Comparison of ENCODE assay signal across 1 cellular context in the genomic region with DNA sequence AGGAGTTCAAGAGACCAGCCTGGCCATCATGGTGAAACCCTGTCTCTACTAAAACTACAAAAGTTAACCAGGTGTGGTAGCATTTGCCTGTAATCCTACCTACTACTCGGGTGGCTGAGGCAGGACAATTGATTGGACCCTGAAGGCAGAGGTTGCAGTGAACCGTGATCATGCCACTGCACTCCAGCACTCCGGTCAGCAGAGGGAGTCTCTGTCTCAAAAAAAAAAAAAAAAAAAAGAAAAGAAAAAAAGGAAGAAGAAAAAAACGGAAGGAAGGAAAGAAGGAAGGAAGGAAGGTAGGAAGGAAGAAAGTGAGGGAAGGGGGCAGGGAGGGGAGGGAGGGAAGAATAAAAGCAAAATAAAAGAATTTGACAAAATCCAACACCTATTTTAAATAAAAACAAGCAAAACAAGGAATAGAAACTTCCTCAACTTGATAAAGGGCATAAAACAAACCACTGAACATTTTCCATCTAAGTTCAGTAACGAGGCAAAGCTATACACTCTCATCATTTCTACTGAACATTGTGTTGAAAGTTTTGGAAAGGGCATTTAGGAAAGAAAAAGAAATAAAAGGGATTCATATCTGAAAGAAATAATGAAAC.
TF ChIP-seq lines count a peak whose summit lies in the region.

No MANE protein-coding gene starts in this region.

TF ChIP-seq in HepG2, 621 proteins besides CTCF, POLR2A, EP300 and RAD21:
- TF ChIP-seq, protein P1, sequence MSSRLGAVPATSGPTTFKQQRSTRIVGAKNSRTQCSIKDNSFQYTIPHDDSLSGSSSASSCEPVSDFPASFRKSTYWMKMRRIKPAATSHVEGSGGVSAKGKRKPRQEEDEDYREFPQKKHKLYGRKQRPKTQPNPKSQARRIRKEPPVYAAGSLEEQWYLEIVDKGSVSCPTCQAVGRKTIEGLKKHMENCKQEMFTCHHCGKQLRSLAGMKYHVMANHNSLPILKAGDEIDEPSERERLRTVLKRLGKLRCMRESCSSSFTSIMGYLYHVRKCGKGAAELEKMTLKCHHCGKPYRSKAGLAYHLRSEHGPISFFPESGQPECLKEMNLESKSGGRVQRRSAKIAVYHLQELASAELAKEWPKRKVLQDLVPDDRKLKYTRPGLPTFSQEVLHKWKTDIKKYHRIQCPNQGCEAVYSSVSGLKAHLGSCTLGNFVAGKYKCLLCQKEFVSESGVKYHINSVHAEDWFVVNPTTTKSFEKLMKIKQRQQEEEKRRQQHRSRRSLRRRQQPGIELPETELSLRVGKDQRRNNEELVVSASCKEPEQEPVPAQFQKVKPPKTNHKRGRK (CRISPR knock-in tag; IDR thresholded peaks at IDR 0.05): peak; percentile 80; the same call in 1 of the 2 replicates
- no peak for TF ChIP-seq ZNF326 (CRISPR knock-in tag; IDR thresholded peaks at IDR 0.05; ENCODE audit: borderline replicate concordance)
- TF ChIP-seq, protein P2, sequence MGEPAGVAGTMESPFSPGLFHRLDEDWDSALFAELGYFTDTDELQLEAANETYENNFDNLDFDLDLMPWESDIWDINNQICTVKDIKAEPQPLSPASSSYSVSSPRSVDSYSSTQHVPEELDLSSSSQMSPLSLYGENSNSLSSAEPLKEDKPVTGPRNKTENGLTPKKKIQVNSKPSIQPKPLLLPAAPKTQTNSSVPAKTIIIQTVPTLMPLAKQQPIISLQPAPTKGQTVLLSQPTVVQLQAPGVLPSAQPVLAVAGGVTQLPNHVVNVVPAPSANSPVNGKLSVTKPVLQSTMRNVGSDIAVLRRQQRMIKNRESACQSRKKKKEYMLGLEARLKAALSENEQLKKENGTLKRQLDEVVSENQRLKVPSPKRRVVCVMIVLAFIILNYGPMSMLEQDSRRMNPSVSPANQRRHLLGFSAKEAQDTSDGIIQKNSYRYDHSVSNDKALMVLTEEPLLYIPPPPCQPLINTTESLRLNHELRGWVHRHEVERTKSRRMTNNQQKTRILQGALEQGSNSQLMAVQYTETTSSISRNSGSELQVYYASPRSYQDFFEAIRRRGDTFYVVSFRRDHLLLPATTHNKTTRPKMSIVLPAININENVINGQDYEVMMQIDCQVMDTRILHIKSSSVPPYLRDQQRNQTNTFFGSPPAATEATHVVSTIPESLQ (CRISPR knock-in tag; conservative IDR thresholded peaks at IDR 0.05): no peak
- no peak for TF ChIP-seq FOXK1 (CRISPR knock-in tag; IDR thresholded peaks at IDR 0.05; ENCODE audit: borderline replicate concordance, low read depth)
- TF ChIP-seq SNAI1 (CRISPR knock-in tag; IDR thresholded peaks at IDR 0.05; ENCODE audit: borderline replicate concordance): no peak
- no peak for TF ChIP-seq ZNF768 (CRISPR knock-in tag; IDR thresholded peaks at IDR 0.05)
- TF ChIP-seq, protein P3, sequence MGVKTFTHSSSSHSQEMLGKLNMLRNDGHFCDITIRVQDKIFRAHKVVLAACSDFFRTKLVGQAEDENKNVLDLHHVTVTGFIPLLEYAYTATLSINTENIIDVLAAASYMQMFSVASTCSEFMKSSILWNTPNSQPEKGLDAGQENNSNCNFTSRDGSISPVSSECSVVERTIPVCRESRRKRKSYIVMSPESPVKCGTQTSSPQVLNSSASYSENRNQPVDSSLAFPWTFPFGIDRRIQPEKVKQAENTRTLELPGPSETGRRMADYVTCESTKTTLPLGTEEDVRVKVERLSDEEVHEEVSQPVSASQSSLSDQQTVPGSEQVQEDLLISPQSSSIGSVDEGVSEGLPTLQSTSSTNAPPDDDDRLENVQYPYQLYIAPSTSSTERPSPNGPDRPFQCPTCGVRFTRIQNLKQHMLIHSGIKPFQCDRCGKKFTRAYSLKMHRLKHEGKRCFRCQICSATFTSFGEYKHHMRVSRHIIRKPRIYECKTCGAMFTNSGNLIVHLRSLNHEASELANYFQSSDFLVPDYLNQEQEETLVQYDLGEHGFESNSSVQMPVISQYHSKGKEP (CRISPR knock-in tag; IDR thresholded peaks at IDR 0.05): no peak
- TF ChIP-seq NR2F1 (CRISPR knock-in tag; IDR thresholded peaks at IDR 0.05): no peak
- TF ChIP-seq, protein P4, sequence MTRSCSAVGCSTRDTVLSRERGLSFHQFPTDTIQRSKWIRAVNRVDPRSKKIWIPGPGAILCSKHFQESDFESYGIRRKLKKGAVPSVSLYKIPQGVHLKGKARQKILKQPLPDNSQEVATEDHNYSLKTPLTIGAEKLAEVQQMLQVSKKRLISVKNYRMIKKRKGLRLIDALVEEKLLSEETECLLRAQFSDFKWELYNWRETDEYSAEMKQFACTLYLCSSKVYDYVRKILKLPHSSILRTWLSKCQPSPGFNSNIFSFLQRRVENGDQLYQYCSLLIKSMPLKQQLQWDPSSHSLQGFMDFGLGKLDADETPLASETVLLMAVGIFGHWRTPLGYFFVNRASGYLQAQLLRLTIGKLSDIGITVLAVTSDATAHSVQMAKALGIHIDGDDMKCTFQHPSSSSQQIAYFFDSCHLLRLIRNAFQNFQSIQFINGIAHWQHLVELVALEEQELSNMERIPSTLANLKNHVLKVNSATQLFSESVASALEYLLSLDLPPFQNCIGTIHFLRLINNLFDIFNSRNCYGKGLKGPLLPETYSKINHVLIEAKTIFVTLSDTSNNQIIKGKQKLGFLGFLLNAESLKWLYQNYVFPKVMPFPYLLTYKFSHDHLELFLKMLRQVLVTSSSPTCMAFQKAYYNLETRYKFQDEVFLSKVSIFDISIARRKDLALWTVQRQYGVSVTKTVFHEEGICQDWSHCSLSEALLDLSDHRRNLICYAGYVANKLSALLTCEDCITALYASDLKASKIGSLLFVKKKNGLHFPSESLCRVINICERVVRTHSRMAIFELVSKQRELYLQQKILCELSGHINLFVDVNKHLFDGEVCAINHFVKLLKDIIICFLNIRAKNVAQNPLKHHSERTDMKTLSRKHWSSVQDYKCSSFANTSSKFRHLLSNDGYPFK (CRISPR knock-in tag; IDR thresholded peaks at IDR 0.05; ENCODE audit: borderline replicate concordance): no peak
- no peak for TF ChIP-seq ZNF382 (CRISPR knock-in tag; IDR thresholded peaks at IDR 0.05; ENCODE audit: borderline replicate concordance)
- TF ChIP-seq, protein P5, sequence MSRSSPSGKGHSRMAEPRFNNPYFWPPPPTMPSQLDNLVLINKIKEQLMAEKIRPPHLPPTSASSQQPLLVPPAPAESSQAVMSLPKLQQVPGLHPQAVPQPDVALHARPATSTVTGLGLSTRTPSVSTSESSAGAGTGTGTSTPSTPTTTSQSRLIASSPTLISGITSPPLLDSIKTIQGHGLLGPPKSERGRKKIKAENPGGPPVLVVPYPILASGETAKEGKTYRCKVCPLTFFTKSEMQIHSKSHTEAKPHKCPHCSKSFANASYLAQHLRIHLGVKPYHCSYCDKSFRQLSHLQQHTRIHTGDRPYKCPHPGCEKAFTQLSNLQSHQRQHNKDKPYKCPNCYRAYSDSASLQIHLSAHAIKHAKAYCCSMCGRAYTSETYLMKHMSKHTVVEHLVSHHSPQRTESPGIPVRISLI (CRISPR knock-in tag; IDR thresholded peaks at IDR 0.05; ENCODE audit: borderline replicate concordance): peak; percentile 64; the same call in 1 of the 2 replicates
- no peak for TF ChIP-seq CCDC6 (CRISPR knock-in tag; IDR thresholded peaks at IDR 0.05)
- peak; percentile 15; the same call in 1 of the 2 replicates for TF ChIP-seq STAG1 (CRISPR knock-in tag; IDR thresholded peaks at IDR 0.05)
- no peak for TF ChIP-seq SKI (IDR thresholded peaks at IDR 0.05; ENCODE audit: partially characterized antibody)
- TF ChIP-seq MBD4 (IDR thresholded peaks at IDR 0.05; ENCODE audit: borderline replicate concordance, low read length): no peak
- TF ChIP-seq, protein P6, sequence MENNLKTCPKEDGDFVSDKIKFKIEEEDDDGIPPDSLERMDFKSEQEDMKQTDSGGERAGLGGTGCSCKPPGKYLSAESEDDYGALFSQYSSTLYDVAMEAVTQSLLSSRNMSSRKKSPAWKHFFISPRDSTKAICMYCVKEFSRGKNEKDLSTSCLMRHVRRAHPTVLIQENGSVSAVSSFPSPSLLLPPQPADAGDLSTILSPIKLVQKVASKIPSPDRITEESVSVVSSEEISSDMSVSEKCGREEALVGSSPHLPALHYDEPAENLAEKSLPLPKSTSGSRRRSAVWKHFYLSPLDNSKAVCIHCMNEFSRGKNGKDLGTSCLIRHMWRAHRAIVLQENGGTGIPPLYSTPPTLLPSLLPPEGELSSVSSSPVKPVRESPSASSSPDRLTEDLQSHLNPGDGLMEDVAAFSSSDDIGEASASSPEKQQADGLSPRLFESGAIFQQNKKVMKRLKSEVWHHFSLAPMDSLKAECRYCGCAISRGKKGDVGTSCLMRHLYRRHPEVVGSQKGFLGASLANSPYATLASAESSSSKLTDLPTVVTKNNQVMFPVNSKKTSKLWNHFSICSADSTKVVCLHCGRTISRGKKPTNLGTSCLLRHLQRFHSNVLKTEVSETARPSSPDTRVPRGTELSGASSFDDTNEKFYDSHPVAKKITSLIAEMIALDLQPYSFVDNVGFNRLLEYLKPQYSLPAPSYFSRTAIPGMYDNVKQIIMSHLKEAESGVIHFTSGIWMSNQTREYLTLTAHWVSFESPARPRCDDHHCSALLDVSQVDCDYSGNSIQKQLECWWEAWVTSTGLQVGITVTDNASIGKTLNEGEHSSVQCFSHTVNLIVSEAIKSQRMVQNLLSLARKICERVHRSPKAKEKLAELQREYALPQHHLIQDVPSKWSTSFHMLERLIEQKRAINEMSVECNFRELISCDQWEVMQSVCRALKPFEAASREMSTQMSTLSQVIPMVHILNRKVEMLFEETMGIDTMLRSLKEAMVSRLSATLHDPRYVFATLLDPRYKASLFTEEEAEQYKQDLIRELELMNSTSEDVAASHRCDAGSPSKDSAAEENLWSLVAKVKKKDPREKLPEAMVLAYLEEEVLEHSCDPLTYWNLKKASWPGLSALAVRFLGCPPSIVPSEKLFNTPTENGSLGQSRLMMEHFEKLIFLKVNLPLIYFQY (CRISPR knock-in tag; IDR thresholded peaks at IDR 0.05; ENCODE audit: borderline replicate concordance): no peak
- no peak for TF ChIP-seq KLF16 (CRISPR knock-in tag; IDR thresholded peaks at IDR 0.05)
- no peak for TF ChIP-seq HNRNPLL (IDR thresholded peaks at IDR 0.05; ENCODE audit: low read depth, low read length, poor library complexity, severe bottlenecking)
- TF ChIP-seq KDM5B (CRISPR knock-in tag; IDR thresholded peaks at IDR 0.05; ENCODE audit: borderline replicate concordance): no peak
- no peak for TF ChIP-seq ZMYM4 (CRISPR knock-in tag; IDR thresholded peaks at IDR 0.05)
TF ChIP-seq in HepG2: peak in this region for 3.
